In the genomic region with DNA sequence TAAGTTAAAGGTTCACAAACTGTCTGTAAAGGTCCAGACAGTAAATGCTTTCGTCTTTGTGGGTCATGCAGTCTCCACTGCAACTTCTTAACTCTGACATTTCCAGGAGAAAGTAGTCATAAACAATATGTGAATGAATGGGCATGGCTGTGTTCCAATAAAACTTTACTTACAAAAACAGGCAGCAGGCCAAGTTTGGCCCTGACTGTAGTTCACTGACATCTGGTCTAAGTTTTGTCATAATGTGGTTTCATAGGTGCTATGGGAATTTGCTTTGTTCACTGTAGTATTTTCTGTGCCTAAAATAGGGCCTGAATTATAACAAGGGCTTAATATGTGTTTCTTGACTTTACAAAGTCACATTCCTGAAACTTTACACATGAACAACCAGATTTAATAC, we compare ENCODE assay signal across 1 cellular context.
TF ChIP-seq lines count a peak whose summit lies in the region.

No MANE protein-coding gene starts in this region.

TF ChIP-seq in HepG2, 621 proteins besides CTCF, POLR2A, EP300 and RAD21 (continued from another document):
- TF ChIP-seq, protein P1, sequence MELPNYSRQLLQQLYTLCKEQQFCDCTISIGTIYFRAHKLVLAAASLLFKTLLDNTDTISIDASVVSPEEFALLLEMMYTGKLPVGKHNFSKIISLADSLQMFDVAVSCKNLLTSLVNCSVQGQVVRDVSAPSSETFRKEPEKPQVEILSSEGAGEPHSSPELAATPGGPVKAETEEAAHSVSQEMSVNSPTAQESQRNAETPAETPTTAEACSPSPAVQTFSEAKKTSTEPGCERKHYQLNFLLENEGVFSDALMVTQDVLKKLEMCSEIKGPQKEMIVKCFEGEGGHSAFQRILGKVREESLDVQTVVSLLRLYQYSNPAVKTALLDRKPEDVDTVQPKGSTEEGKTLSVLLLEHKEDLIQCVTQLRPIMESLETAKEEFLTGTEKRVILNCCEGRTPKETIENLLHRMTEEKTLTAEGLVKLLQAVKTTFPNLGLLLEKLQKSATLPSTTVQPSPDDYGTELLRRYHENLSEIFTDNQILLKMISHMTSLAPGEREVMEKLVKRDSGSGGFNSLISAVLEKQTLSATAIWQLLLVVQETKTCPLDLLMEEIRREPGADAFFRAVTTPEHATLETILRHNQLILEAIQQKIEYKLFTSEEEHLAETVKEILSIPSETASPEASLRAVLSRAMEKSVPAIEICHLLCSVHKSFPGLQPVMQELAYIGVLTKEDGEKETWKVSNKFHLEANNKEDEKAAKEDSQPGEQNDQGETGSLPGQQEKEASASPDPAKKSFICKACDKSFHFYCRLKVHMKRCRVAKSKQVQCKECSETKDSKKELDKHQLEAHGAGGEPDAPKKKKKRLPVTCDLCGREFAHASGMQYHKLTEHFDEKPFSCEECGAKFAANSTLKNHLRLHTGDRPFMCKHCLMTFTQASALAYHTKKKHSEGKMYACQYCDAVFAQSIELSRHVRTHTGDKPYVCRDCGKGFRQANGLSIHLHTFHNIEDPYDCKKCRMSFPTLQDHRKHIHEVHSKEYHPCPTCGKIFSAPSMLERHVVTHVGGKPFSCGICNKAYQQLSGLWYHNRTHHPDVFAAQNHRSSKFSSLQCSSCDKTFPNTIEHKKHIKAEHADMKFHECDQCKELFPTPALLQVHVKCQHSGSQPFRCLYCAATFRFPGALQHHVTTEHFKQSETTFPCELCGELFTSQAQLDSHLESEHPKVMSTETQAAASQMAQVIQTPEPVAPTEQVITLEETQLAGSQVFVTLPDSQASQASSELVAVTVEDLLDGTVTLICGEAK (IDR thresholded peaks at IDR 0.05): peak; percentile 62
- TF ChIP-seq, protein P1 (CRISPR knock-in tag; IDR thresholded peaks at IDR 0.05): peak; percentile 97
- TF ChIP-seq EED (CRISPR knock-in tag; IDR thresholded peaks at IDR 0.05): no peak
